In the genomic region with DNA sequence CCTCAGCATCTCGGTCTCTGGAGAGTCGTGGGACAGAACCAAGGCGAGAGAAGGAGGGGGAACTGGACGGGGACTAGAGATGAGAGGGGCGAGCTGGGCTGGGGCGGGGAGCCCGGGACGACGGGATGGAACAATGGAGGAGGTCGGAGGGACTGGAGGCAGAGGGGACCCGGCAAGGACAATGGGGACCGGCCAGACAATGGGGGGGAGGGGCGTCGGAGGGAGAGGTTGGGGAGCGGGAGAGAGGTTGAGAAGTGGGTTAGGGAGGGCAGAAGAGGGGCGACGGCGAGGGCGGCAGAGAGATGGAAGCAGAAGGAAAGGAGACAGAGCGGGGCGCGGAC, we compare ENCODE assay signal across 8 cellular contexts. TPM values are rescaled to one million over a fixed set of nuclear protein-coding genes. Genes with fewer than 3 reads are reported as not detected.
DNase-seq lines count a peak whose midpoint lies in the region; ATAC-seq and TF ChIP-seq lines count a peak whose summit lies in the region.

No MANE protein-coding gene starts in this region.

- no peak for DNase-seq in activated CD8-positive, alpha-beta memory T cell treated with anti-CD3 and anti-CD28 coated beads, Interleukin-2, amount 10 ng/mL, durations not matched to agents 7 days and 5 days
- DNase-seq in activated CD8-positive, alpha-beta memory T cell treated with anti-CD3 and anti-CD28 coated beads, Interleukin-2, amount 50 U/mL, for 4 hours = no peak
- no peak for DNase-seq in ascending aorta (ENCODE audit: low spot score in 2 of 2)
- no peak for DNase-seq in right lobe of liver
- no peak for DNase-seq in brain microvascular endothelial cell
- no peak for DNase-seq in DMS53 (lab: John Stamatoyannopoulos, UW)
- DNase-seq in NCI-H748 (lab: John Stamatoyannopoulos, UW; ENCODE audit: unreplicated experiment) = no peak

- in situ Hi-C loops in brain microvascular endothelial cell (cut with HindIII; ENCODE audit: low pct_ligation_motif_present, low sequenced_read_pairs) = no loop called here

- H3K36me3 Mint-ChIP-seq in activated CD8-positive, alpha-beta memory T cell treated with anti-CD3 and anti-CD28 coated beads, Interleukin-2, amount 10 ng/mL, durations not matched to agents 7 days and 5 days = no peaks in the 10 kb centered on the region

- H3K9me3 ChIP-seq in ascending aorta (no peaks in the 10 kb centered on the region), right lobe of liver (no peaks in the 10 kb centered on the region), thymus (ENCODE audit: control insufficient read depth) (no peaks in the 10 kb centered on the region)

- no peak overlapping the region for H3K27ac Mint-ChIP-seq in activated CD8-positive, alpha-beta memory T cell treated with anti-CD3 and anti-CD28 coated beads, Interleukin-2, amount 10 ng/mL, durations not matched to agents 7 days and 5 days

- intact Hi-C loops in ascending aorta (cut with DNase I) (loop anchor here (1.0 to 5.0 kb wide), 5 partner anchors 19 to 201 kb away; no protein-coding TSS in a partner anchor), right lobe of liver (cut with DNase I) (no loop called here)

- CTCF ChIA-PET in activated CD8-positive, alpha-beta memory T cell treated with anti-CD3 and anti-CD28 coated beads, Interleukin-2, amount 10 ng/mL, durations not matched to agents 7 days and 5 days (lab: Charles Lee) = interaction anchor here (0.6 to 3.7 kb wide), 22 partner anchors 9 to 502 kb away, joined by 3 to 23 read pairs (median 4); partner anchors contain the start of gene PHB1

- H3K4me1 Mint-ChIP-seq in activated CD8-positive, alpha-beta memory T cell treated with anti-CD3 and anti-CD28 coated beads, Interleukin-2, amount 10 ng/mL, durations not matched to agents 7 days and 5 days = peaks cover 22% of the 10 kb centered on the region

- H3K27ac ChIP-seq in ascending aorta (no peak overlapping the region), right lobe of liver (no peak overlapping the region), thymus (ENCODE audit: low read depth) (no peak overlapping the region), brain microvascular endothelial cell (no peak overlapping the region)

- TF ChIP-seq CTCF in ascending aorta (IDR thresholded peaks at IDR 0.05) = no peak
- no peak for TF ChIP-seq CTCF in right lobe of liver (IDR thresholded peaks at IDR 0.05)
- no peak for TF ChIP-seq CTCF in brain microvascular endothelial cell (IDR thresholded peaks at IDR 0.05; ENCODE audit: low read depth, low read length, missing control alignments)

- H3K27me3 ChIP-seq in ascending aorta = no peaks in the 10 kb centered on the region
- peaks cover 5 to 23% of the 10 kb centered on the region in 2 donors for H3K27me3 ChIP-seq in right lobe of liver
- H3K27me3 ChIP-seq in thymus (ENCODE audit: control insufficient read depth, insufficient read depth) = peaks cover 51% of the 10 kb centered on the region
- H3K27me3 ChIP-seq in brain microvascular endothelial cell (replicated peaks) = peaks cover 50% of the 10 kb centered on the region

- peaks cover 6 to 29% of the 10 kb centered on the region in 2 donors for H3K4me1 ChIP-seq in ascending aorta
- peaks cover 0 to 25% (median 4%) of the 10 kb centered on the region in 4 donors for H3K4me1 ChIP-seq in right lobe of liver
- H3K4me1 ChIP-seq in thymus (ENCODE audit: control insufficient read depth, insufficient read depth, low read length) = peaks cover 12% of the 10 kb centered on the region

- H3K27me3 Mint-ChIP-seq in activated CD8-positive, alpha-beta memory T cell treated with anti-CD3 and anti-CD28 coated beads, Interleukin-2, amount 10 ng/mL, durations not matched to agents 7 days and 5 days = peaks cover 79% of the 10 kb centered on the region

- no peak for TF ChIP-seq POLR2A in right lobe of liver (IDR thresholded peaks at IDR 0.05)

- WGBS in right lobe of liver (ENCODE audit: insufficient coverage, low coverage, low lambda C conversion rate, missing lambda C conversion rate) = 3% methylated on average over 19 of the region's 22 CpGs
- 3% methylated on average over 22 of the region's 22 CpGs for WGBS in thymus

- peak overlapping the region; percentile 66 to 67 for H3K4me3 ChIP-seq in ascending aorta
- peak overlapping the region; percentile 34 to 53 (median 35) for H3K4me3 ChIP-seq in right lobe of liver
- H3K4me3 ChIP-seq in thymus (ENCODE audit: low read length) = peak overlapping the region; percentile 52
- no peak overlapping the region for H3K4me3 ChIP-seq in brain microvascular endothelial cell (ENCODE audit: low read depth, low read length)

- H3K4me3 Mint-ChIP-seq in activated CD8-positive, alpha-beta memory T cell treated with anti-CD3 and anti-CD28 coated beads, Interleukin-2, amount 10 ng/mL, durations not matched to agents 7 days and 5 days = peak overlapping the region; percentile 52

- no peaks in the 10 kb centered on the region for H3K9me3 Mint-ChIP-seq in activated CD8-positive, alpha-beta memory T cell treated with anti-CD3 and anti-CD28 coated beads, Interleukin-2, amount 10 ng/mL, durations not matched to agents 7 days and 5 days (ENCODE audit: low read depth)

- ATAC-seq in activated CD8-positive, alpha-beta memory T cell treated with anti-CD3 and anti-CD28 coated beads, Interleukin-2, amount 10 ng/mL, durations not matched to agents 7 days and 5 days = no peak
- ATAC-seq in right lobe of liver = no peak

- H3K36me3 ChIP-seq in ascending aorta = no peaks in the 10 kb centered on the region
- no peaks in the 10 kb centered on the region for H3K36me3 ChIP-seq in right lobe of liver
- no peaks in the 10 kb centered on the region for H3K36me3 ChIP-seq in thymus (ENCODE audit: control insufficient read depth, insufficient read depth)
- no peaks in the 10 kb centered on the region for H3K36me3 ChIP-seq in brain microvascular endothelial cell (replicated peaks)

RNA-seq across cellular contexts. Expression of gene NGFR, which starts 0.7 kb away (rescaled TPM):
- under 1 TPM; 0.07 to 0.20 TPM for total RNA-seq in activated CD8-positive, alpha-beta memory T cell treated with anti-CD3 and anti-CD28 coated beads, Interleukin-2, amount 10 ng/mL, durations not matched to agents 7 days and 5 days
- 53.0 TPM for total RNA-seq in ascending aorta
- total RNA-seq in right lobe of liver = 1 to 10 TPM; 3.1 to 9.4 (median 6.8) TPM
- polyA plus RNA-seq in thymus = 5.0 TPM
